Comparison of ENCODE assay signal across 1 cellular context in genomic region chr10:62491597-62491996, GRCh38.
TF ChIP-seq lines count a peak whose summit lies in the region.

No MANE protein-coding gene starts in this region.

TF ChIP-seq in HepG2, 621 proteins besides CTCF, POLR2A, EP300 and RAD21 (continued from another document):
- TF ChIP-seq UBTF (CRISPR knock-in tag; IDR thresholded peaks at IDR 0.05): no peak
- no peak for TF ChIP-seq SMARCE1 (IDR thresholded peaks at IDR 0.05; ENCODE audit: borderline replicate concordance)
- no peak for TF ChIP-seq ATF6 (CRISPR knock-in tag; conservative IDR thresholded peaks at IDR 0.05)
- no peak for TF ChIP-seq ZNF607 (CRISPR knock-in tag; IDR thresholded peaks at IDR 0.05; ENCODE audit: borderline replicate concordance)
- TF ChIP-seq ZNF367 (CRISPR knock-in tag; IDR thresholded peaks at IDR 0.05; ENCODE audit: borderline replicate concordance): no peak
- TF ChIP-seq EED (CRISPR knock-in tag; IDR thresholded peaks at IDR 0.05): no peak
- TF ChIP-seq GATAD1 (CRISPR knock-in tag; IDR thresholded peaks at IDR 0.05): no peak
- no peak for TF ChIP-seq ZBTB8A (CRISPR knock-in tag; IDR thresholded peaks at IDR 0.05; ENCODE audit: borderline replicate concordance, low read depth)
- no peak for TF ChIP-seq PITX1 (CRISPR knock-in tag; IDR thresholded peaks at IDR 0.05)
- no peak for TF ChIP-seq WIZ (CRISPR knock-in tag; IDR thresholded peaks at IDR 0.05)
- TF ChIP-seq NCOA2 (CRISPR knock-in tag; IDR thresholded peaks at IDR 0.05): peak; percentile 76
- no peak for TF ChIP-seq CREM (IDR thresholded peaks at IDR 0.05)
- no peak for TF ChIP-seq CREM (CRISPR knock-in tag; IDR thresholded peaks at IDR 0.05)
- TF ChIP-seq NFE2 (CRISPR knock-in tag; IDR thresholded peaks at IDR 0.05): no peak
- no peak for TF ChIP-seq ZFP1 (CRISPR knock-in tag; IDR thresholded peaks at IDR 0.05)
- no peak for TF ChIP-seq RORA (CRISPR knock-in tag; IDR thresholded peaks at IDR 0.05)
- no peak for TF ChIP-seq ZSCAN25 (CRISPR knock-in tag; IDR thresholded peaks at IDR 0.05)
- no peak for TF ChIP-seq ZNF563 (CRISPR knock-in tag; IDR thresholded peaks at IDR 0.05)
- TF ChIP-seq NR2F6 (IDR thresholded peaks at IDR 0.05): no peak
- no peak for TF ChIP-seq NR2F6 (CRISPR knock-in tag; IDR thresholded peaks at IDR 0.05)
- no peak for TF ChIP-seq ZMAT5 (CRISPR knock-in tag; IDR thresholded peaks at IDR 0.05; ENCODE audit: borderline replicate concordance, low read depth)
- TF ChIP-seq NR2F2 (IDR thresholded peaks at IDR 0.05; ENCODE audit: borderline replicate concordance, low read depth): no peak
- TF ChIP-seq ZNF710 (CRISPR knock-in tag; IDR thresholded peaks at IDR 0.05; ENCODE audit: borderline replicate concordance): no peak
- no peak for TF ChIP-seq E2F5 (CRISPR knock-in tag; conservative IDR thresholded peaks at IDR 0.05)
- TF ChIP-seq SNRNP70 (IDR thresholded peaks at IDR 0.05; ENCODE audit: low read depth, low read length): no peak
- TF ChIP-seq TRIM22 (IDR thresholded peaks at IDR 0.05): no peak
- 0 out of 2 replicates have a peak, but pooled peaks have one; percentile 41 for TF ChIP-seq ZGPAT (CRISPR knock-in tag; IDR thresholded peaks at IDR 0.05)
- no peak for TF ChIP-seq USF2 (IDR thresholded peaks at IDR 0.05; ENCODE audit: low read depth, low read length)
- no peak for TF ChIP-seq USF2 (CRISPR knock-in tag; IDR thresholded peaks at IDR 0.05; ENCODE audit: borderline replicate concordance)
- TF ChIP-seq ELF4 (CRISPR knock-in tag; IDR thresholded peaks at IDR 0.05; ENCODE audit: borderline replicate concordance): no peak
- no peak for TF ChIP-seq ZMYM3 (CRISPR knock-in tag; IDR thresholded peaks at IDR 0.05)
- no peak for TF ChIP-seq NFRKB (IDR thresholded peaks at IDR 0.05)
- peak; percentile 72 for TF ChIP-seq GATAD2A (CRISPR knock-in tag; IDR thresholded peaks at IDR 0.05)
- no peak for TF ChIP-seq GLI4 (CRISPR knock-in tag; IDR thresholded peaks at IDR 0.05; ENCODE audit: borderline replicate concordance)
- TF ChIP-seq GLMP (CRISPR knock-in tag; IDR thresholded peaks at IDR 0.05; ENCODE audit: borderline replicate concordance): no peak
- TF ChIP-seq SALL1 (CRISPR knock-in tag; IDR thresholded peaks at IDR 0.05): no peak
